ENCODE assay signal across 1 cellular context in genomic region chrX:119735467-119735866, GRCh38.
TF ChIP-seq lines count a peak whose summit lies in the region.

No MANE protein-coding gene starts in this region.

TF ChIP-seq in SK-N-SH treated with all-trans-retinoic acid at 6 μM for 48 hours, 23 proteins besides CTCF, POLR2A, EP300 and RAD21 (continued from another document):
- TF ChIP-seq TSHZ2 (CRISPR knock-in tag; IDR thresholded peaks at IDR 0.05) (no peak), BACH2 (CRISPR knock-in tag; IDR thresholded peaks at IDR 0.05; ENCODE audit: borderline replicate concordance) (no peak), CSDC2 (CRISPR knock-in tag; IDR thresholded peaks at IDR 0.05) (no peak), TOX (CRISPR knock-in tag; IDR thresholded peaks at IDR 0.05; ENCODE audit: borderline replicate concordance) (no peak), SNAI2 (CRISPR knock-in tag; IDR thresholded peaks at IDR 0.05) (no peak)
